ENCODE assay signal across 15 cellular contexts in the genomic region with DNA sequence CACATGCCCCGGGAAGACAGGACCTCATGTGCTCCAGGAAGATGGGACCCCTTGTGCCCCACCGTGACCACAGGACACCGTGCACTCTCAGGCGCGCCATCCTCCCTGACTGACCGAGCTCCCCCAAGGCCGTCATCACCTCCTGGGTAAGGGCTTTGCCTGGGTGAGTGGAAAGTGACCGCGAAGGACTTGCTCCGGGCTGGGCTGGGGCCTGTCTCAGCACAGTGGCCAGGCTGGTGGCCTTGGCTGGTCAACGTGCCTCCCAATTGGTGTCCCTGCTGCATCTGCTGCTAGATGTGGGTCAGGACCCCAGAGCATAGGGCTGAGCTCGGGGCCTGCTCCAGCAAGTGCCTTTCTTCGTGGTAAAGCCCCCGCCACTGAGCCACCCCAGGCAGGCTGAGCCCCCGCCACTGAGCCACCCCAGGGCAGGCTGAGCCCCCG.
"Had no signal": no experiment of that assay in that cellular context is flagged by ENCODE, and none has a peak within 500 bp of the region (broad histone marks: within the 10 kb centered on the region; RNA-seq: fewer than 3 reads in every experiment).

No MANE protein-coding gene starts in this region.

- H3K27me3 Mint-ChIP-seq: activated CD8-positive, alpha-beta T cell treated with anti-CD3 and anti-CD28 coated beads for 36 hours; activated naive CD8-positive, alpha-beta T cell treated with anti-CD3 and anti-CD28 coated beads for 36 hours; type B pancreatic cell had no signal

- H3K27ac ChIP-seq: ascending aorta, breast epithelium, gastrocnemius medialis, pancreas had no signal

- DNase-seq: activated CD4-positive, alpha-beta T cell treated with anti-CD3 and anti-CD28 coated beads for 48 hours; activated CD8-positive, alpha-beta memory T cell treated with anti-CD3 and anti-CD28 coated beads, Interleukin-2, amount 50 U/mL, for 48 hours; activated CD8-positive, alpha-beta T cell treated with anti-CD3 and anti-CD28 coated beads for 36 hours; activated naive CD8-positive, alpha-beta T cell treated with anti-CD3 and anti-CD28 coated beads for 36 hours; activated T-cell treated with anti-CD3 and anti-CD28 coated beads, Interleukin-2, amount 50 U/mL, for 72 hours; gastrocnemius medialis; stimulated activated naive CD8-positive, alpha-beta T cell treated with anti-CD3 and anti-CD28 coated beads, Interleukin-15, Interleukin-2, amounts not matched to agents 100 U/mL and 50 U/mL, for 24 hours; T-helper 17 cell had no signal

- H3K9me3 Mint-ChIP-seq: activated CD8-positive, alpha-beta T cell treated with anti-CD3 and anti-CD28 coated beads for 36 hours; activated naive CD8-positive, alpha-beta T cell treated with anti-CD3 and anti-CD28 coated beads for 36 hours; activated T-cell treated with anti-CD3 and anti-CD28 coated beads, Interleukin-2, amount 50 U/mL, for 72 hours; neural crest cell; type B pancreatic cell; WTC11 had no signal

- H3K4me1 Mint-ChIP-seq: activated naive CD8-positive, alpha-beta T cell treated with anti-CD3 and anti-CD28 coated beads for 36 hours; neural crest cell; T-helper 17 cell had no signal

- H3K9me3 ChIP-seq: ascending aorta, breast epithelium, gastrocnemius medialis, heart right ventricle, pancreas had no signal

- H3K4me3 ChIP-seq: ascending aorta, breast epithelium, gastrocnemius medialis, heart right ventricle, pancreas had no signal

- H3K27me3 ChIP-seq: ascending aorta, pancreas had no signal

- ATAC-seq: activated CD8-positive, alpha-beta T cell treated with anti-CD3 and anti-CD28 coated beads for 36 hours; activated T-cell treated with anti-CD3 and anti-CD28 coated beads, Interleukin-2, amount 50 U/mL, for 72 hours; gastrocnemius medialis; pancreas; stimulated activated naive CD8-positive, alpha-beta T cell treated with anti-CD3 and anti-CD28 coated beads, Interleukin-15, Interleukin-2, amounts not matched to agents 100 U/mL and 50 U/mL, for 24 hours; T-helper 17 cell; WTC11 had no signal

- H3K27ac Mint-ChIP-seq: activated CD8-positive, alpha-beta T cell treated with anti-CD3 and anti-CD28 coated beads for 36 hours; activated naive CD8-positive, alpha-beta T cell treated with anti-CD3 and anti-CD28 coated beads for 36 hours; activated T-cell treated with anti-CD3 and anti-CD28 coated beads, Interleukin-2, amount 50 U/mL, for 72 hours; T-helper 17 cell; type B pancreatic cell; WTC11 had no signal

- H3K4me1 ChIP-seq: ascending aorta, breast epithelium, gastrocnemius medialis, pancreas had no signal

- H3K36me3 Mint-ChIP-seq: activated naive CD8-positive, alpha-beta T cell treated with anti-CD3 and anti-CD28 coated beads for 36 hours; type B pancreatic cell; WTC11 had no signal

- H3K36me3 ChIP-seq: ascending aorta, breast epithelium, gastrocnemius medialis, heart right ventricle, pancreas had no signal

- H3K4me3 Mint-ChIP-seq: activated CD8-positive, alpha-beta T cell treated with anti-CD3 and anti-CD28 coated beads for 36 hours; activated naive CD8-positive, alpha-beta T cell treated with anti-CD3 and anti-CD28 coated beads for 36 hours; activated T-cell treated with anti-CD3 and anti-CD28 coated beads, Interleukin-2, amount 50 U/mL, for 72 hours; neural crest cell; type B pancreatic cell; WTC11 had no signal

- FAIRE-seq: pancreas had no signal
